27 cellular contexts compared by ENCODE assay signal in the genomic region with DNA sequence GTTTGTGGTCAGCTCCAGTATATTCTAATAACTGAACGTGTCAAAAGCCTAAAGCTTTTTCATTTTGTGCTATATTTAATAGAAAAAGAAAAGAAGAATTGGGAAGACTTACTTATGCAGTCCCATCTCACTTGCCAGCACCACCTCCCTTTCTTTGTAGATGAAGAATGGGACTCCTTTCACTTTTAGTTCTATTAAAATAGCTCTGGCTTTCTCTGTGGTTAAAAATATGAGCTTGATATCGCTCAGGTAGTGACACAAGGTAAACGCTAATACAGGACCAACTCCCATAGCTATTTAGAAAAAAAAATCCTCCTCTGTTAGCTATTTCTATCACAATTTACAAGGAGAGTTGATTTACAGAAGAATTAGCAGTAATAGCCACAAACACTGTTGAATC.
"Had no signal": no experiment of that assay in that cellular context is flagged by ENCODE, and none has a peak within 500 bp of the region (broad histone marks: within the 10 kb centered on the region; RNA-seq: fewer than 3 reads in every experiment).

No MANE protein-coding gene starts in this region.

- H3K36me3 ChIP-seq: esophagus muscularis mucosa, heart left ventricle, neutrophil, pancreas, prostate gland, sigmoid colon, uterus had no signal

- H3K9me3 ChIP-seq: body of pancreas, esophagus muscularis mucosa, heart left ventricle, neutrophil, pancreas, prostate gland, sigmoid colon, uterus had no signal

- H3K27ac ChIP-seq: body of pancreas, esophagus muscularis mucosa, foreskin keratinocyte, neutrophil, pancreas, prostate gland, sigmoid colon, uterus, VCaP had no signal

- H3K4me3 ChIP-seq: body of pancreas, esophagus muscularis mucosa, heart left ventricle, lung, pancreas, prostate gland, sigmoid colon, uterus had no signal

- H3K27me3 ChIP-seq: body of pancreas, esophagus muscularis mucosa, foreskin keratinocyte, heart left ventricle, neutrophil, sigmoid colon, uterus had no signal

- H3K4me1 ChIP-seq: body of pancreas, pancreas, prostate gland, uterus had no signal

- DNase-seq: activated CD4-positive, alpha-beta T cell treated with anti-CD3 and anti-CD28 coated beads for 4 hours; activated CD4-positive, alpha-beta T cell treated with anti-CD3 and anti-CD28 coated beads, Interleukin-2, amount 50 U/mL, for 4 hours; activated naive CD4-positive, alpha-beta T cell; activated T-cell treated with anti-CD3 and anti-CD28 coated beads for 4 hours; activated T-cell treated with anti-CD3 and anti-CD28 coated beads, Interleukin-2, amount 50 U/mL, for 72 hours; aorta; body of pancreas; dermis blood vessel endothelial cell; effector CD4-positive, alpha-beta T cell; foreskin keratinocyte; heart left ventricle; hypothalamus; immature natural killer cell; pancreas; retina; sigmoid colon; stimulated activated CD4-positive, alpha-beta T cell treated with anti-CD3 and anti-CD28 coated beads, Interleukin-4, amount 100 ng/mL, for 24 hours; stimulated activated naive CD8-positive, alpha-beta T cell treated with anti-CD3 and anti-CD28 coated beads, Interleukin-15, amount 100 ng/mL, for 72 hours; substantia nigra; uterus had no signal

- ATAC-seq: activated T-cell treated with anti-CD3 and anti-CD28 coated beads, Interleukin-2, amount 50 U/mL, for 72 hours; body of pancreas; foreskin keratinocyte; left lobe of liver; pancreas; stimulated activated memory B cell treated with anti-CD40 and anti-IgM and Interleukin-4, amounts not matched to agents 10 μg/mL and 1 μg/mL and 100 μg/mL, for 72 hours; stimulated activated naive CD8-positive, alpha-beta T cell treated with anti-CD3 and anti-CD28 coated beads, Interleukin-15, amount 100 ng/mL, for 72 hours had no signal
